9 cellular contexts compared by ENCODE assay signal in genomic region chr2:230614913-230615332, GRCh38.
DNase-seq lines count a peak whose midpoint lies in the region; ATAC-seq and TF ChIP-seq lines count a peak whose summit lies in the region.
"Had no signal": no experiment of that assay in that cellular context is flagged by ENCODE, and none has a peak within 500 bp of the region (broad histone marks: within the 10 kb centered on the region; RNA-seq: fewer than 3 reads in every experiment).

No MANE protein-coding gene starts in this region.

- no peaks in the 10 kb centered on the region for H3K79me2 ChIP-seq in ACC112 (ENCODE audit: control insufficient read depth, insufficient read depth, low read length, unreplicated experiment)

- H3K36me3 Mint-ChIP-seq in activated naive CD8-positive, alpha-beta T cell treated with anti-CD3 and anti-CD28 coated beads for 36 hours, result no peaks in the 10 kb centered on the region
- H3K36me3 Mint-ChIP-seq in Calu3 (ENCODE audit: insufficient read depth, unreplicated experiment), result no peaks in the 10 kb centered on the region

- WGBS in ovary, 3 donors, result 65 to 71% (median 69%) methylated on average over 6 of the region's 6 CpGs

- TF ChIP-seq CTCF in ovary (IDR thresholded peaks at IDR 0.05), result no peak
- TF ChIP-seq CTCF in Calu3 (IDR thresholded peaks at IDR 0.05; ENCODE audit: unreplicated experiment), result no peak

- ATAC-seq in GM19452 (IDR thresholded peaks at IDR 0.05; ENCODE audit: unreplicated experiment) (peak; percentile 80), HG03354 (IDR thresholded peaks at IDR 0.05; ENCODE audit: poor library complexity, severe bottlenecking, unreplicated experiment) (peak; percentile 82)

- CTCF ChIA-PET in Calu3 (lab: Charles Lee), result no interaction called here

- H3K27ac ChIP-seq in ACC112 (ENCODE audit: low read depth, low read length) (no peak overlapping the region), ovary (no peak overlapping the region)
- H3K27ac ChIP-seq: C4-2B had no signal

- H2AFZ ChIP-seq in ACC112 (ENCODE audit: low read length, unreplicated experiment), result peak overlapping the region; percentile 0

- BruUV-seq in Calu3 (replicated peaks; lab: Mats Ljungman, UMichigan), result no TSS peak

- intact Hi-C loops in ovary (cut with DNase I) (loop anchor here in 1 of 4 donors (5.0 kb wide), 1 partner anchor 608 kb away; no protein-coding TSS in a partner anchor), Calu3 (cut with micrococcal nuclease; ENCODE audit: unreplicated experiment) (loop anchor here (5.0 to 10.0 kb wide), 6 partner anchors 77 to 398 kb away; partner anchors contain the start of genes CAB39, SP110 and SP140L)

- peak; percentile 57 for DNase-seq in activated naive CD8-positive, alpha-beta T cell treated with anti-CD3 and anti-CD28 coated beads for 36 hours
- DNase-seq in ovary (no peak), Calu3 (no peak), CD1c-positive myeloid dendritic cell (ENCODE audit: extremely low spot score) (no peak), midbrain (lab: John Stamatoyannopoulos, UW) (no peak)

- H3K27me3 Mint-ChIP-seq in activated naive CD8-positive, alpha-beta T cell treated with anti-CD3 and anti-CD28 coated beads for 36 hours, result no peaks in the 10 kb centered on the region
- H3K27me3 Mint-ChIP-seq in Calu3 (ENCODE audit: unreplicated experiment), result no peaks in the 10 kb centered on the region

- no peaks in the 10 kb centered on the region for H3K9me3 ChIP-seq in ovary

- H3K27me3 ChIP-seq in ACC112 (ENCODE audit: insufficient read depth, low read length) (no peaks in the 10 kb centered on the region), ovary (no peaks in the 10 kb centered on the region)

- H3K4me1 ChIP-seq in ACC112 (ENCODE audit: control insufficient read depth, insufficient read depth, low read length, unreplicated experiment), result peaks cover 20% of the 10 kb centered on the region
- no peaks in the 10 kb centered on the region for H3K4me1 ChIP-seq in ovary (ENCODE audit: insufficient read depth)

- H3K4me3 Mint-ChIP-seq in activated naive CD8-positive, alpha-beta T cell treated with anti-CD3 and anti-CD28 coated beads for 36 hours, result no peak overlapping the region
- no peak overlapping the region for H3K4me3 Mint-ChIP-seq in Calu3 (ENCODE audit: low read depth, unreplicated experiment)

- H3K27ac Mint-ChIP-seq in activated naive CD8-positive, alpha-beta T cell treated with anti-CD3 and anti-CD28 coated beads for 36 hours, result peak overlapping the region; percentile 70
- no peak overlapping the region for H3K27ac Mint-ChIP-seq in Calu3 (ENCODE audit: unreplicated experiment)

- H3K4me1 Mint-ChIP-seq in activated naive CD8-positive, alpha-beta T cell treated with anti-CD3 and anti-CD28 coated beads for 36 hours, result peaks cover 29% of the 10 kb centered on the region
- peaks cover 9% of the 10 kb centered on the region for H3K4me1 Mint-ChIP-seq in Calu3 (ENCODE audit: low read depth, unreplicated experiment)

- no peak for TF ChIP-seq POLR2A in ovary (IDR thresholded peaks at IDR 0.05)

- no peak for TF ChIP-seq EP300 in ovary (IDR thresholded peaks at IDR 0.05)

- no peak overlapping the region for H3K4me3 ChIP-seq in ACC112 (ENCODE audit: low read depth, low read length)
- H3K4me3 ChIP-seq in ovary, result no peak overlapping the region

- no peaks in the 10 kb centered on the region for H3K36me3 ChIP-seq in ACC112 (ENCODE audit: insufficient read depth, low read length)
- H3K36me3 ChIP-seq in ovary, result no peaks in the 10 kb centered on the region

- no peaks in the 10 kb centered on the region for H3K9me3 Mint-ChIP-seq in activated naive CD8-positive, alpha-beta T cell treated with anti-CD3 and anti-CD28 coated beads for 36 hours
- no peaks in the 10 kb centered on the region for H3K9me3 Mint-ChIP-seq in Calu3 (ENCODE audit: low read depth, unreplicated experiment)
